9 cellular contexts compared by ENCODE assay signal in genomic region chr1:233261206-233261605, GRCh38. TPM values are rescaled to one million over a fixed set of nuclear protein-coding genes. Genes with fewer than 3 reads are reported as not detected.
DNase-seq lines count a peak whose midpoint lies in the region; ATAC-seq, FAIRE-seq and TF ChIP-seq lines count a peak whose summit lies in the region.
"Had no signal": no experiment of that assay in that cellular context is flagged by ENCODE, and none has a peak within 500 bp of the region (broad histone marks: within the 10 kb centered on the region; RNA-seq: fewer than 3 reads in every experiment).

No MANE protein-coding gene starts in this region.

- no peaks in the 10 kb centered on the region for H3K27me3 ChIP-seq in Panc1 (ENCODE audit: control insufficient read depth, insufficient read depth, low read length)
- H3K27me3 ChIP-seq in BE2C = no peaks in the 10 kb centered on the region

- POLR2A ChIA-PET in Panc1 (lab: Charles Lee) = interaction anchor here (0.5 kb wide), 1 partner anchor 928 kb away, joined by 6 read pairs; no protein-coding TSS in a partner anchor

- in situ Hi-C loops in Caki2 (cut with HindIII; ENCODE audit: low pct_unique_long_range_greater_than_20kb, low sequenced_read_pairs) (no loop called here), Panc1 (cut with HindIII; ENCODE audit: low pct_unique_long_range_greater_than_20kb, low sequenced_read_pairs) (no loop called here)

- H3K4me3 ChIP-seq in Panc1 (ENCODE audit: low read depth in 2 of 2, low read length in 2 of 2) (no peak overlapping the region), BE2C (ENCODE audit: low read depth, low read length) (no peak overlapping the region)

- H3K27ac ChIP-seq in Panc1 (ENCODE audit: low read length) = 0 out of 2 replicates have a peak overlapping the region, but pooled peaks have one; percentile 23

- intact Hi-C loops in Panc1 (cut with micrococcal nuclease; ENCODE audit: unreplicated experiment) = no loop called here

- no peak for TF ChIP-seq CTCF in Panc1 (IDR thresholded peaks at IDR 0.05)
- no peak for TF ChIP-seq CTCF in BE2C (IDR thresholded peaks at IDR 0.05; ENCODE audit: low read depth, low read length)

- CTCF ChIA-PET in Panc1 (lab: Charles Lee) = no interaction called here

- DNase-seq in Caki2 (ENCODE audit: low read depth) (peak; percentile 74), GM19239 (ENCODE audit: insufficient read length, low spot score) (peak; percentile 29), Panc1 (ENCODE audit: low read depth, low spot score) (peak; percentile 15), middle frontal gyrus (ENCODE audit: extremely low spot score, low spot score) (no peak), NCI-H2171 (lab: John Stamatoyannopoulos, UW) (no peak), BE2C (no peak), NCI-H2081 (lab: John Stamatoyannopoulos, UW) (no peak)
- DNase-seq: CD4-positive, alpha-beta T cell had no signal

- no TSS peak for BruUV-seq in Panc1 (replicated peaks; lab: Mats Ljungman, UMichigan)

- peak; percentile 89 for FAIRE-seq in GM19239 (lab: Jason Lieb, UNC)

- no peaks in the 10 kb centered on the region for H3K9me3 ChIP-seq in Panc1 (ENCODE audit: control insufficient read depth, insufficient read depth, low read depth, low read length)
- no peaks in the 10 kb centered on the region for H3K9me3 ChIP-seq in BE2C

- H3K4me1 ChIP-seq in Panc1 (ENCODE audit: control insufficient read depth, insufficient read depth, low read length) (peaks cover 4% of the 10 kb centered on the region; the same call in 1 of the 2 replicates), BE2C (peaks cover 9% of the 10 kb centered on the region)

- H3K36me3 ChIP-seq in Panc1 (ENCODE audit: control insufficient read depth, insufficient read depth, low read length) = no peaks in the 10 kb centered on the region
- peaks cover 16% of the 10 kb centered on the region for H3K36me3 ChIP-seq in BE2C

- peak; percentile 94 for ATAC-seq in HG02884 (IDR thresholded peaks at IDR 0.05; ENCODE audit: unreplicated experiment)
- 0 out of 2 replicates have a peak, but pooled peaks have one; percentile 42 for ATAC-seq in Panc1

RNA-seq across cellular contexts. Expression of gene PCNX2, which starts 34.3 kb away (rescaled TPM):
- 4.4 and 12.2 TPM in 2 replicates for total RNA-seq in Caki2 (2014; rRNA removed; shearing (Covaris generic); ENCODE audit: low replicate concordance)
- 2.6 TPM for total RNA-seq in Panc1 (2021; ENCODE audit: unreplicated experiment)
- polyA plus RNA-seq in Panc1 (2012; ENCODE audit: insufficient read length) = 0.65 TPM
- polyA plus RNA-seq in BE2C (2012; ENCODE audit: insufficient read depth, insufficient read length, low read depth) = 21.5 TPM

Comparison
In these comparisons a context has a peak if more than half of its experiments do, and no peak if none do; other contexts are left out.
1. DNase-seq: peak in Caki2 (single experiment), GM19239 (single experiment) and Panc1 (single experiment); none in middle frontal gyrus (single experiment), NCI-H2171 (single experiment), BE2C (single experiment) and NCI-H2081 (0 of 2).